ENCODE assay signal across 20 cellular contexts in the genomic region with DNA sequence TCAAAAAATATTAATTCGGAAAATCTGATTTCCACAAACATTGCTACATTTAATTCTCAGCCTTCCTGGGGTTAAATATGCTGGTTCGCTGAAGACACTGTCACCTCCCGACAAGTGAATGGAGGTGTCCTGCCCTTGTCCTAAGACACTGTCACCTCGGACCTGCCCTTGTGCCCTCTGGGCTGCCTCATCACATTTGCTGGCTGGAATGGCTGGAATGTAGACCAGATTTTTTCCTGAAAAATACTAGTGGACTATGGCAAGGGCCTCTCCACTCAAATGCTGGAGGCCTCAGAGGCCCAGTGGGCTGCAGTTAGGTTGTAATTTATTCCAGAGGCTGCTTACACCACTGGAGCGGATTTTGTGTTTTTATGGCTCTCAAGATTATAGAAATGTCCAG. TPM values are rescaled to one million over a fixed set of nuclear protein-coding genes. Genes with fewer than 3 reads are reported as not detected.
"Had no signal": no experiment of that assay in that cellular context is flagged by ENCODE, and none has a peak within 500 bp of the region (broad histone marks: within the 10 kb centered on the region; RNA-seq: fewer than 3 reads in every experiment).

No MANE protein-coding gene starts in this region.

- H3K27ac ChIP-seq: esophagus squamous epithelium, gastroesophageal sphincter, right atrium auricular region, suprapubic skin, thyroid gland, upper lobe of left lung, uterus had no signal

- H3K9me3 ChIP-seq: mucosa of descending colon, right atrium auricular region, suprapubic skin, thyroid gland, upper lobe of left lung, uterus had no signal

- H3K4me1 ChIP-seq: esophagus squamous epithelium, gastroesophageal sphincter, right atrium auricular region, suprapubic skin, thyroid gland, upper lobe of left lung, uterus had no signal

- H3K4me3 ChIP-seq: esophagus squamous epithelium, gastroesophageal sphincter, lung, mucosa of descending colon, right atrium auricular region, suprapubic skin, thyroid gland, upper lobe of left lung, uterus had no signal

- ATAC-seq: gastroesophageal sphincter; left colon; left ventricle myocardium superior; mucosa of descending colon; naive thymus-derived CD8-positive, alpha-beta T cell; stimulated activated effector memory CD8-positive, alpha-beta T cell treated with anti-CD3 and anti-CD28 coated beads, Interleukin-12 subunit alpha, Interleukin-12 subunit beta, amount 100 ng/mL, for 72 hours; stimulated activated naive CD8-positive, alpha-beta T cell treated with anti-CD3 and anti-CD28 coated beads, Interleukin-15, Interleukin-2, amounts not matched to agents 100 U/mL and 50 U/mL, for 24 hours had no signal

- DNase-seq: esophagus squamous epithelium; foreskin fibroblast; glutamatergic neuron; immature natural killer cell; left colon; left ventricle myocardium superior; mucosa of descending colon; naive thymus-derived CD8-positive, alpha-beta T cell; posterior cingulate gyrus; stimulated activated CD4-positive, alpha-beta T cell treated with anti-CD3 and anti-CD28 coated beads, Interleukin-4, amount 100 ng/mL, for 1 hour; stimulated activated CD8-positive, alpha-beta memory T cell treated with anti-CD3 and anti-CD28 coated beads, Interleukin-4, amount 100 ng/mL, for 48 hours; stimulated activated naive CD8-positive, alpha-beta T cell treated with anti-CD3 and anti-CD28 coated beads, Interleukin-15, Interleukin-2, amounts not matched to agents 100 U/mL and 50 U/mL, for 24 hours; thyroid gland; upper lobe of left lung; uterus had no signal

- H3K27me3 ChIP-seq: right atrium auricular region, thyroid gland, upper lobe of left lung, uterus had no signal

- H3K36me3 ChIP-seq: esophagus squamous epithelium, gastroesophageal sphincter, right atrium auricular region, suprapubic skin, thyroid gland, upper lobe of left lung, uterus had no signal

RNA-seq across cellular contexts. Expression of a gene that starts 28.2 kb away (rescaled TPM):
- total RNA-seq: esophagus squamous epithelium; naive thymus-derived CD8-positive, alpha-beta T cell had no signal
